ENCODE assay signal across 21 cellular contexts in genomic region chr4:140744421-140744820, GRCh38. TPM values are rescaled to one million over a fixed set of nuclear protein-coding genes. Genes with fewer than 3 reads are reported as not detected.
DNase-seq lines count a peak whose midpoint lies in the region; ATAC-seq and TF ChIP-seq lines count a peak whose summit lies in the region.
"Had no signal": no experiment of that assay in that cellular context is flagged by ENCODE, and none has a peak within 500 bp of the region (broad histone marks: within the 10 kb centered on the region; RNA-seq: fewer than 3 reads in every experiment).

No MANE protein-coding gene starts in this region.

- H4K91ac ChIP-seq in IMR-90 (ENCODE audit: insufficient read depth, low read depth, low read length) (no peak overlapping the region), mesenchymal stem cell (ENCODE audit: low read length) (no peak overlapping the region)

- H2BK120ac ChIP-seq in IMR-90 (ENCODE audit: low read depth, low read length), result no peak overlapping the region
- H2BK120ac ChIP-seq in mesenchymal stem cell (ENCODE audit: low read depth, low read length), result no peak overlapping the region

- DNase-seq in IMR-90, result no peak
- DNase-seq in RPMI8226, result peak; percentile 74
- no peak for DNase-seq in mesenchymal stem cell
- no peak for DNase-seq in smooth muscle cell (lab: John Stamatoyannopoulos, UW; ENCODE audit: unreplicated experiment)
- DNase-seq in activated gamma-delta T cell treated with Interleukin-2 at 50 U/mL for 16 hours, result no peak
- no peak for DNase-seq in HuH-7 (ENCODE audit: low spot score)
- DNase-seq: AML-193, GF-D8, GOT3, HCEC 1CT, NCI-H1105, NCI-H146, NCI-H2029, NCI-H345, NCI-H524 treated with DMSO at 0.1 percent for 48 hours, NCI-H82, OCI-M1, Right ventricle myocardium superior had no signal

- in situ Hi-C loops in IMR-90 (cut with MboI; ENCODE audit: low sequenced_read_pairs), result no loop called here

- H3K4me3 ChIP-seq in IMR-90 (ENCODE audit: insufficient read depth, low read depth, low read length) (no peak overlapping the region), mesenchymal stem cell (ENCODE audit: insufficient read depth in 1 of 2, low read depth in 1 of 2, low read length in 2 of 2) (no peak overlapping the region), smooth muscle cell (no peak overlapping the region)
- H3K4me3 ChIP-seq: K562 had no signal

- H3K27me3 ChIP-seq in IMR-90 (ENCODE audit: control insufficient read depth, insufficient read depth, low read length), result no peaks in the 10 kb centered on the region
- H3K27me3 ChIP-seq in mesenchymal stem cell (ENCODE audit: control insufficient read depth in 1 of 2, insufficient read depth in 1 of 2, low read length in 2 of 2), result no peaks in the 10 kb centered on the region
- no peaks in the 10 kb centered on the region for H3K27me3 ChIP-seq in smooth muscle cell (ENCODE audit: low read depth)

- H3K9ac ChIP-seq in IMR-90 (ENCODE audit: low read depth, low read length) (no peak overlapping the region), mesenchymal stem cell (ENCODE audit: low read length) (no peak overlapping the region), smooth muscle cell (ENCODE audit: low read depth) (no peak overlapping the region)

- H2BK5ac ChIP-seq in IMR-90 (ENCODE audit: low read depth, low read length, poor library complexity, severe bottlenecking) (no peak overlapping the region), mesenchymal stem cell (ENCODE audit: low read depth, low read length, poor library complexity, severe bottlenecking) (no peak overlapping the region)

- no peak overlapping the region for H2BK12ac ChIP-seq in mesenchymal stem cell (ENCODE audit: low read length in 2 of 2)

- CTCF ChIA-PET in IMR-90 (lab: Yijun Ruan, JAX), result no interaction called here

- POLR2A ChIA-PET in IMR-90 (lab: Charles Lee; ENCODE audit: unreplicated experiment), result no interaction called here

- ATAC-seq in IMR-90 (ENCODE audit: low read depth) (no peak), HG03095 (IDR thresholded peaks at IDR 0.05; ENCODE audit: unreplicated experiment) (no peak)
- ATAC-seq: K562 had no signal

- TF ChIP-seq POLR2A in IMR-90 (IDR thresholded peaks at IDR 0.05; ENCODE audit: low read depth, low read length), result no peak

- H3K23ac ChIP-seq in IMR-90 (ENCODE audit: low read depth, low read length) (no peak overlapping the region), mesenchymal stem cell (ENCODE audit: low read length in 2 of 2) (no peak overlapping the region)

- no peak overlapping the region for H4K8ac ChIP-seq in IMR-90 (ENCODE audit: low read depth in 2 of 2, low read length in 2 of 2)
- H4K8ac ChIP-seq in mesenchymal stem cell (ENCODE audit: low read length), result no peak overlapping the region

- H2BK15ac ChIP-seq in IMR-90 (ENCODE audit: low read depth, low read length) (no peak overlapping the region), mesenchymal stem cell (ENCODE audit: low read depth, poor library complexity, severe bottlenecking) (no peak overlapping the region)

- H3K79me2 ChIP-seq in smooth muscle cell (ENCODE audit: low read depth), result peaks cover 71% of the 10 kb centered on the region

- peaks cover 17% of the 10 kb centered on the region for H3K9me1 ChIP-seq in IMR-90 (ENCODE audit: insufficient read depth, low read length)

- no TSS peak for BruUV-seq in IMR-90 (replicated peaks; lab: Mats Ljungman, UMichigan)

- H2AK9ac ChIP-seq in IMR-90 (replicated peaks; ENCODE audit: low read depth, low read length, poor library complexity), result no peak overlapping the region

- WGBS in IMR-90 (ENCODE audit: extremely low coverage in 2 of 2, insufficient read length in 1 of 2), 2 experiments, result no CpG with 5 or more reads among the region's 3 CpGs
- 77% methylated on average over 3 of the region's 3 CpGs for WGBS in mesenchymal stem cell
- WGBS in smooth muscle cell (ENCODE audit: low lambda C conversion rate), result 84% methylated on average over 3 of the region's 3 CpGs

- 0 out of 2 replicates have a peak overlapping the region, but pooled peaks have one; percentile 16 for H3K18ac ChIP-seq in IMR-90 (ENCODE audit: low read depth, low read length)
- H3K18ac ChIP-seq in mesenchymal stem cell (ENCODE audit: low read depth in 1 of 2, low read length in 2 of 2), result no peak overlapping the region

- H3K4me1 ChIP-seq in IMR-90 (ENCODE audit: control insufficient read depth, insufficient read depth, low read length) (peaks cover 8% of the 10 kb centered on the region), mesenchymal stem cell (ENCODE audit: control insufficient read depth, insufficient read depth, low read depth, low read length) (peaks cover 6% of the 10 kb centered on the region), smooth muscle cell (ENCODE audit: low read depth) (peaks cover 16% of the 10 kb centered on the region)

- H3F3A ChIP-seq in smooth muscle cell (ENCODE audit: low read depth), result peaks cover 5% of the 10 kb centered on the region

- dilution Hi-C loops in IMR-90 (cut with HindIII; ENCODE audit: low sequenced_read_pairs, unreplicated experiment), result no loop called here

- no peak overlapping the region for H3K14ac ChIP-seq in IMR-90 (replicated peaks; ENCODE audit: low read depth, low read length)
- H3K14ac ChIP-seq in mesenchymal stem cell (ENCODE audit: low read length in 2 of 2), result no peak overlapping the region

- H3K36me3 ChIP-seq in IMR-90 (ENCODE audit: control insufficient read depth, insufficient read depth, low read length), result no peaks in the 10 kb centered on the region
- no peaks in the 10 kb centered on the region for H3K36me3 ChIP-seq in mesenchymal stem cell (ENCODE audit: control insufficient read depth in 1 of 2, insufficient read depth in 2 of 2, low read depth in 1 of 2, low read length in 2 of 2)
- H3K36me3 ChIP-seq in smooth muscle cell (ENCODE audit: low read depth), result no peaks in the 10 kb centered on the region

- H3K4ac ChIP-seq in IMR-90 (ENCODE audit: low read depth, low read length), result no peak overlapping the region; the same call in 1 of the 2 replicates
- H3K4ac ChIP-seq in mesenchymal stem cell (ENCODE audit: low read depth in 1 of 2, low read length in 2 of 2), result no peak overlapping the region

- H2AK5ac ChIP-seq in IMR-90 (ENCODE audit: low read depth, low read length), result 0 out of 2 replicates have a peak overlapping the region, but pooled peaks have one; percentile 4
- peak overlapping the region; percentile 10 for H2AK5ac ChIP-seq in mesenchymal stem cell (ENCODE audit: low read length, severe bottlenecking)

- intact Hi-C loops in IMR-90 (cut with micrococcal nuclease), result no loop called here

- no peak for TF ChIP-seq RAD21 in IMR-90 (IDR thresholded peaks at IDR 0.05; ENCODE audit: low read length)

- H4K5ac ChIP-seq in IMR-90 (ENCODE audit: low read depth, low read length), result no peak overlapping the region

- H2AFZ ChIP-seq in IMR-90 (replicated peaks; ENCODE audit: low read length, poor library complexity) (no peak overlapping the region), mesenchymal stem cell (ENCODE audit: low read depth, low read length) (no peak overlapping the region), smooth muscle cell (ENCODE audit: low read depth) (no peak overlapping the region)

- H2BK20ac ChIP-seq in IMR-90 (ENCODE audit: low read depth, low read length), result no peak overlapping the region

- H3K27ac ChIP-seq in IMR-90 (ENCODE audit: insufficient read depth, low read length), result no peak overlapping the region
- H3K27ac ChIP-seq in mesenchymal stem cell (ENCODE audit: low read length, poor library complexity, severe bottlenecking), result no peak overlapping the region
- H3K27ac ChIP-seq in smooth muscle cell (ENCODE audit: low read depth), result peak overlapping the region; percentile 94
- H3K27ac ChIP-seq: C4-2B had no signal

- no peak overlapping the region for H3K56ac ChIP-seq in IMR-90 (ENCODE audit: extremely low read depth, insufficient read depth, low read length)

- TF ChIP-seq CTCF in IMR-90 (conservative IDR thresholded peaks at IDR 0.05; ENCODE audit: low read depth, low read length) (no peak), smooth muscle cell (IDR thresholded peaks at IDR 0.05; ENCODE audit: borderline replicate concordance, insufficient read depth, poor library complexity, severe bottlenecking) (no peak)

- H3K9me3 ChIP-seq in IMR-90 (ENCODE audit: control insufficient read depth, insufficient read depth, low read length), result no peaks in the 10 kb centered on the region
- no peaks in the 10 kb centered on the region for H3K9me3 ChIP-seq in mesenchymal stem cell (ENCODE audit: control insufficient read depth, low read length)
- H3K9me3 ChIP-seq in smooth muscle cell (replicated peaks; ENCODE audit: low read depth), result no peaks in the 10 kb centered on the region

- H3K4me2 ChIP-seq in IMR-90 (ENCODE audit: low read depth, low read length) (no peak overlapping the region), mesenchymal stem cell (ENCODE audit: low read length, poor library complexity, severe bottlenecking) (no peak overlapping the region), smooth muscle cell (no peak overlapping the region)

- H3K79me1 ChIP-seq in IMR-90 (ENCODE audit: low read depth in 1 of 2, low read length in 2 of 2), result peaks cover 22 to 59% of the 10 kb centered on the region in 2 experiments
- H3K79me1 ChIP-seq in mesenchymal stem cell (replicated peaks; ENCODE audit: low read length, poor library complexity, severe bottlenecking), result peaks cover 20% of the 10 kb centered on the region

- peaks cover 10% of the 10 kb centered on the region; the same call in 1 of the 2 replicates for H4K20me1 ChIP-seq in IMR-90 (ENCODE audit: insufficient read depth, low read length)
- H4K20me1 ChIP-seq in smooth muscle cell (ENCODE audit: low read depth), result peaks cover 42% of the 10 kb centered on the region

TF ChIP-seq in IMR-90, 13 proteins besides CTCF, POLR2A, EP300 and RAD21 (continues in another document):
- TF ChIP-seq CHD1 (IDR thresholded peaks at IDR 0.05; ENCODE audit: low read depth, low read length) (no peak), MAFK (IDR thresholded peaks at IDR 0.05; ENCODE audit: low read depth, low read length) (no peak), ELK1 (IDR thresholded peaks at IDR 0.05; ENCODE audit: borderline replicate concordance, low read depth, low read length) (no peak), CEBPB (IDR thresholded peaks at IDR 0.05; ENCODE audit: low read depth, low read length) (no peak)

RNA-seq across cellular contexts. Expression of gene TBC1D9, which starts 11.8 kb away (rescaled TPM):
- total RNA-seq in IMR-90 (2012; rRNA removed), result 15.2 and 16.9 TPM in 2 replicates
- polyA plus RNA-seq in IMR-90 (2012; rRNA removed), result 10.4 and 11.7 TPM in 2 replicates
- 5.9 and 6.3 TPM in 2 replicates for polyA plus RNA-seq in IMR-90 (2012; cell fraction: cytosol; rRNA removed)
- 5.8 and 7.3 TPM in 2 replicates for polyA plus RNA-seq in IMR-90 (2012; cell fraction: nucleus; rRNA removed; ENCODE audit: low replicate concordance)
- 12.6 TPM for polyA plus RNA-seq in mesenchymal stem cell (2013, experiment 1 of 2)
- polyA plus RNA-seq in mesenchymal stem cell (2013, experiment 2 of 2), result 12.3 TPM
- 31.0 and 39.5 TPM in 2 replicates for total RNA-seq in smooth muscle cell
- polyA plus RNA-seq in smooth muscle cell, result 9.1 and 13.2 TPM in 2 replicates
- polyA plus RNA-seq: K562 had no signal
